In genomic region chr3:36648241-36649034, GRCh38 we compare ENCODE assay signal across 9 cellular contexts.
DNase-seq lines count a peak whose midpoint lies in the region; ATAC-seq, FAIRE-seq and TF ChIP-seq lines count a peak whose summit lies in the region.
"Had no signal": no experiment of that assay in that cellular context is flagged by ENCODE, and none has a peak within 500 bp of the region (broad histone marks: within the 10 kb centered on the region; RNA-seq: fewer than 3 reads in every experiment).

No MANE protein-coding gene starts in this region.

- FAIRE-seq in H54 (lab: Jason Lieb, UNC), result peak; percentile 94

- DNase-seq in EL, result peak; percentile 96
- peak; percentile 15 for DNase-seq in H54 (ENCODE audit: insufficient read length, low spot score)
- DNase-seq in MV-4-11 (lab: John Stamatoyannopoulos, UW), result peak; percentile 57
- peak; percentile 73 to 83 for DNase-seq in foreskin keratinocyte
- no peak for DNase-seq in NCI-H1930 (lab: John Stamatoyannopoulos, UW)
- no peak for DNase-seq in NCI-H2171 treated with DMSO at 0.1 percent for 48 hours (lab: John Stamatoyannopoulos, UW)
- no peak for DNase-seq in stimulated activated CD4-positive, alpha-beta T cell treated with anti-CD3 and anti-CD28 coated beads, Interleukin-15, amount 100 ng/mL, for 24 hours
- no peak for DNase-seq in NCI-H2029 treated with DMSO at 0.1 percent for 48 hours (lab: John Stamatoyannopoulos, UW)

- TF ChIP-seq POLR2A in H54 (IDR thresholded peaks at IDR 0.05; ENCODE audit: low read depth, low read length), result no peak

- TF ChIP-seq CTCF in foreskin keratinocyte (conservative IDR thresholded peaks at IDR 0.05), result no peak

- no peaks in the 10 kb centered on the region for H3K4me1 ChIP-seq in foreskin keratinocyte

- no peak overlapping the region for H3K27ac ChIP-seq in foreskin keratinocyte
- H3K27ac ChIP-seq: VCaP had no signal

- no peaks in the 10 kb centered on the region for H3K27me3 ChIP-seq in foreskin keratinocyte

- peak; percentile 82 for ATAC-seq in foreskin keratinocyte

Comparison
In these comparisons a context has a peak if more than half of its experiments do, and no peak if none do; other contexts are left out.
1. DNase-seq: peak in EL (single experiment), H54 (single experiment), MV-4-11 (single experiment) and foreskin keratinocyte (2 of 2); none in NCI-H1930 (0 of 2), NCI-H2171 treated with DMSO at 0.1 percent for 48 hours (single experiment), stimulated activated CD4-positive, alpha-beta T cell treated with anti-CD3 and anti-CD28 coated beads, Interleukin-15, amount 100 ng/mL, for 24 hours (single experiment) and NCI-H2029 treated with DMSO at 0.1 percent for 48 hours (single experiment).